In the genomic region with DNA sequence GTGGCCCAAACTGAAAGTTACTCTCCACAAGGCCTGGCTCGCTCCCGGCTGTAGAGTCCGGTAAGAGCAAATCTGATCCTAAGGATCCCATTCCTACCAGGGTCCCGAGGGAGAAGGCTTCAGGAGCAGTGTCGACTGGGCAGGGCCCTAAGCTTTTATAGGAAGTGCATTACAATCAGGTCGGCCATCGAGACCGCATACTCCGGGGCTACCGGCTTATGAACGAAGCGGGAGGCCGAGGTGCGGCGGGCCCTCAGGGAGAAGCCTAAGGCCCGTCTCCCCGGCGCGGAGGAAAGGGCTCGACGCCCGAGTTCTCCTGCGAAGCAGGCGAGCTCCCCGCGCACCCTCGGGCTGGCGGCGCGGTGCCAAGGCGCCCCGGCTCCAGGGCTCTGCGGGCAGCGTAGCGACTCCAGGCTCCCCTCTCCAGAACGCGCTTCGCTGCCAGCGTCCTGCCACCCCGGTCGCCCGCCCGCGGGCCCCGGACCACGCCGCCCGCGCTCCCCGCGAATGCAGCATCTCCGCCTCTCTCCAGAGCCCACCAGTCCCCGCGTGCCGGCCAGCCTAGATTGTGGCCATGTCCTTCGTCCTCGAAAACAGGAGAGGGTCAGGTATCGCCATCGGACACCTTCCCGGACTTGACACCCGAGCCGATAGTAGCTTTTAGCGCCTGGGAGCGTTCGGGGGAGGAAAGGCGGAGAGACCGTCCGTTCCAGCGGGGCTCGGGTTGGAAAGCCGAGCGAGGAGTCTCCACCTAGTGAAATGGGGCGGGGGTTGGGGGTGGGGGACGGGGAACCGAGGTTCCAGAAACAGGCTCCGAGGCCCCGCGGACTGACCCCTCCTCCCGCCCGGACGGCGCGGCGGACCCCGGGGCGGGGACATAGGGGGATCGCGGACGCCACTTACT, we compare ENCODE assay signal across 8 cellular contexts. TPM values are rescaled to one million over a fixed set of nuclear protein-coding genes. Genes with fewer than 3 reads are reported as not detected.
DNase-seq lines count a peak whose midpoint lies in the region; ATAC-seq and TF ChIP-seq lines count a peak whose summit lies in the region.

No MANE protein-coding gene starts in this region.

- H3K27ac Mint-ChIP-seq in activated naive CD4-positive, alpha-beta T cell treated with anti-CD3 and anti-CD28 coated beads, Interleukin-2, amount 50 U/mL, for 72 hours: no peak overlapping the region

- no peak overlapping the region for H2AFZ ChIP-seq in neuron (ENCODE audit: low read depth, low read length)

- H3K4me3 ChIP-seq in gastroesophageal sphincter (peak overlapping the region; percentile 56 to 62), neuron (ENCODE audit: low read length) (peak overlapping the region; percentile 78)

- no peak for ATAC-seq in activated naive CD4-positive, alpha-beta T cell treated with anti-CD3 and anti-CD28 coated beads, Interleukin-2, amount 50 U/mL, for 72 hours
- no peak for ATAC-seq in gastroesophageal sphincter
- no peak for ATAC-seq in HG02798 (IDR thresholded peaks at IDR 0.05; ENCODE audit: poor library complexity, unreplicated experiment)
- no peak for ATAC-seq in HG03097 (IDR thresholded peaks at IDR 0.05; ENCODE audit: low FRiP score, unreplicated experiment)
- ATAC-seq in HG03175 (IDR thresholded peaks at IDR 0.05; ENCODE audit: unreplicated experiment): no peak

- no peak for TF ChIP-seq EP300 in gastroesophageal sphincter (IDR thresholded peaks at IDR 0.05)

- TF ChIP-seq CTCF in GM10266 (IDR thresholded peaks at IDR 0.05; ENCODE audit: control insufficient read depth, insufficient read depth, low read depth, missing control alignments): no peak
- TF ChIP-seq CTCF in gastroesophageal sphincter (IDR thresholded peaks at IDR 0.05): peak in 1 of 4 experiments; percentile 9

- no peaks in the 10 kb centered on the region for H3K36me3 ChIP-seq in gastroesophageal sphincter
- peaks cover 12% of the 10 kb centered on the region for H3K36me3 ChIP-seq in neuron (ENCODE audit: insufficient read depth, low read length)

- no peaks in the 10 kb centered on the region for H3K9me3 ChIP-seq in gastroesophageal sphincter
- no peaks in the 10 kb centered on the region for H3K9me3 ChIP-seq in neuron (ENCODE audit: low read length)

- H3K4me1 ChIP-seq in gastroesophageal sphincter: peaks cover 0 to 59% (median 0%) of the 10 kb centered on the region in 3 donors
- peaks cover 24% of the 10 kb centered on the region for H3K4me1 ChIP-seq in neuron (ENCODE audit: insufficient read depth, low read length)

- peak; percentile 38 for DNase-seq in GM10266 (ENCODE audit: extremely low spot score)
- DNase-seq in NCI-H526 treated with DMSO at 0.1 percent for 48 hours (lab: John Stamatoyannopoulos, UW): peak; percentile 71
- DNase-seq in activated naive CD4-positive, alpha-beta T cell treated with anti-CD3 and anti-CD28 coated beads, Interleukin-2, amount 50 U/mL, for 72 hours (ENCODE audit: low spot score in 2 of 2): peak; percentile 30 to 57

- H3K27me3 ChIP-seq in gastroesophageal sphincter: no peaks in the 10 kb centered on the region
- no peaks in the 10 kb centered on the region for H3K27me3 ChIP-seq in neuron (ENCODE audit: insufficient read depth, low read length)

- 0% methylated on average over 4 of the region's 89 CpGs; no CpG with 5 or more reads in 1 of the 2 donors for WGBS in gastroesophageal sphincter (ENCODE audit: low coverage in 1 of 2), 2 donors

- H3K36me3 Mint-ChIP-seq in activated naive CD4-positive, alpha-beta T cell treated with anti-CD3 and anti-CD28 coated beads, Interleukin-2, amount 50 U/mL, for 72 hours: no peaks in the 10 kb centered on the region

- TF ChIP-seq POLR2A in gastroesophageal sphincter (IDR thresholded peaks at IDR 0.05): no peak

- H3K9me3 Mint-ChIP-seq in activated naive CD4-positive, alpha-beta T cell treated with anti-CD3 and anti-CD28 coated beads, Interleukin-2, amount 50 U/mL, for 72 hours: no peaks in the 10 kb centered on the region

- peak overlapping the region; percentile 11 to 89 (median 81) for H3K27ac ChIP-seq in gastroesophageal sphincter

RNA-seq across cellular contexts. Expression of gene EFNB2, which starts 1.3 kb away (rescaled TPM):
- not detected for total RNA-seq in activated naive CD4-positive, alpha-beta T cell treated with anti-CD3 and anti-CD28 coated beads, Interleukin-2, amount 50 U/mL, for 72 hours
- 10 to 100 TPM; 13.7 to 39.7 (median 20.5) TPM for total RNA-seq in gastroesophageal sphincter

RNA-seq across cellular contexts. Expression of gene ARGLU1, which starts 33.7 kb away (rescaled TPM):
- total RNA-seq in activated naive CD4-positive, alpha-beta T cell treated with anti-CD3 and anti-CD28 coated beads, Interleukin-2, amount 50 U/mL, for 72 hours: 10 to 100 TPM; 78.2 to 79.3 TPM
- total RNA-seq in gastroesophageal sphincter: 100 to 1,000 TPM in 2 of 4 donors, 10 to 100 TPM in 2; 25.5 to 140 (median 73.5) TPM

Comparison
In these comparisons a context has a peak if more than half of its experiments do, and no peak if none do; other contexts are left out.
1. RNA of gene EFNB2, which starts 1.3 kb away (total RNA-seq): 13.7 to 39.7 TPM in gastroesophageal sphincter; not detected in activated naive CD4-positive, alpha-beta T cell treated with anti-CD3 and anti-CD28 coated beads, Interleukin-2, amount 50 U/mL, for 72 hours; every median in the first group is over 10 times any median in the second.
2. Peak in every context shown above with its lines, with median percentiles within 50 percentile points of each other: DNase-seq.